In genomic region chr16:73124665-73125064, GRCh38 we compare ENCODE assay signal across 12 cellular contexts.
"Had no signal": no experiment of that assay in that cellular context is flagged by ENCODE, and none has a peak within 500 bp of the region (broad histone marks: within the 10 kb centered on the region; RNA-seq: fewer than 3 reads in every experiment).

No MANE protein-coding gene starts in this region.

- H3K9me3 Mint-ChIP-seq: activated T-helper 1 cell treated with anti-CD3 and anti-CD28 coated beads, Interleukin-12 subunit alpha, Interleukin-12 subunit beta, Interleukin-2, Interleukin-4 antibody, amounts not matched to agents 30 ng/mL and 10 ng/mL and 1 ng/mL, durations not matched to agents 14 hours and 24 hours and 36 hours; stimulated activated memory B cell treated with anti-CD40 and anti-IgM and Interleukin-4, amounts not matched to agents 10 μg/mL and 1 μg/mL and 100 μg/mL, for 72 hours had no signal

- H3K4me3 ChIP-seq: lung, thyroid gland had no signal

- H3K4me1 ChIP-seq: foreskin keratinocyte had no signal

- DNase-seq: activated CD4-positive, alpha-beta T cell treated with anti-CD3 and anti-CD28 coated beads, Interleukin-2, amount 10 ng/mL, durations not matched to agents 7 days and 5 days; brain microvascular endothelial cell; effector memory CD4-positive, alpha-beta T cell; midbrain; naive B cell; posterior cingulate gyrus; stimulated activated CD4-positive, alpha-beta T cell treated with anti-CD3 and anti-CD28 coated beads, Interleukin-2, amount 100 ng/mL, for 48 hours; thyroid gland had no signal

- H3K9me3 ChIP-seq: thyroid gland had no signal

- H3K27ac Mint-ChIP-seq: activated CD4-positive, alpha-beta T cell treated with anti-CD3 and anti-CD28 coated beads, Interleukin-2, amount 10 ng/mL, durations not matched to agents 7 days and 5 days; activated T-helper 1 cell treated with anti-CD3 and anti-CD28 coated beads, Interleukin-12 subunit alpha, Interleukin-12 subunit beta, Interleukin-2, Interleukin-4 antibody, amounts not matched to agents 30 ng/mL and 10 ng/mL and 1 ng/mL, durations not matched to agents 14 hours and 24 hours and 36 hours; naive B cell; stimulated activated memory B cell treated with anti-CD40 and anti-IgM and Interleukin-4, amounts not matched to agents 10 μg/mL and 1 μg/mL and 100 μg/mL, for 72 hours had no signal

- H3K36me3 ChIP-seq: brain microvascular endothelial cell, thyroid gland had no signal

- H3K27ac ChIP-seq: brain microvascular endothelial cell, foreskin keratinocyte, thyroid gland had no signal

- H3K27me3 Mint-ChIP-seq: activated CD4-positive, alpha-beta T cell treated with anti-CD3 and anti-CD28 coated beads, Interleukin-2, amount 10 ng/mL, durations not matched to agents 7 days and 5 days had no signal

- H3K4me3 Mint-ChIP-seq: activated CD4-positive, alpha-beta T cell treated with anti-CD3 and anti-CD28 coated beads, Interleukin-2, amount 10 ng/mL, durations not matched to agents 7 days and 5 days; activated T-helper 1 cell treated with anti-CD3 and anti-CD28 coated beads, Interleukin-12 subunit alpha, Interleukin-12 subunit beta, Interleukin-2, Interleukin-4 antibody, amounts not matched to agents 30 ng/mL and 10 ng/mL and 1 ng/mL, durations not matched to agents 14 hours and 24 hours and 36 hours; naive B cell; stimulated activated memory B cell treated with anti-CD40 and anti-IgM and Interleukin-4, amounts not matched to agents 10 μg/mL and 1 μg/mL and 100 μg/mL, for 72 hours had no signal

- H3K36me3 Mint-ChIP-seq: naive B cell; stimulated activated memory B cell treated with anti-CD40 and anti-IgM and Interleukin-4, amounts not matched to agents 10 μg/mL and 1 μg/mL and 100 μg/mL, for 72 hours had no signal

- ATAC-seq: stimulated activated memory B cell treated with anti-CD40 and anti-IgM and Interleukin-4, amounts not matched to agents 10 μg/mL and 1 μg/mL and 100 μg/mL, for 72 hours had no signal

- H3K4me1 Mint-ChIP-seq: stimulated activated memory B cell treated with anti-CD40 and anti-IgM and Interleukin-4, amounts not matched to agents 10 μg/mL and 1 μg/mL and 100 μg/mL, for 72 hours had no signal
